Comparison of ENCODE assay signal across 10 cellular contexts in the genomic region with DNA sequence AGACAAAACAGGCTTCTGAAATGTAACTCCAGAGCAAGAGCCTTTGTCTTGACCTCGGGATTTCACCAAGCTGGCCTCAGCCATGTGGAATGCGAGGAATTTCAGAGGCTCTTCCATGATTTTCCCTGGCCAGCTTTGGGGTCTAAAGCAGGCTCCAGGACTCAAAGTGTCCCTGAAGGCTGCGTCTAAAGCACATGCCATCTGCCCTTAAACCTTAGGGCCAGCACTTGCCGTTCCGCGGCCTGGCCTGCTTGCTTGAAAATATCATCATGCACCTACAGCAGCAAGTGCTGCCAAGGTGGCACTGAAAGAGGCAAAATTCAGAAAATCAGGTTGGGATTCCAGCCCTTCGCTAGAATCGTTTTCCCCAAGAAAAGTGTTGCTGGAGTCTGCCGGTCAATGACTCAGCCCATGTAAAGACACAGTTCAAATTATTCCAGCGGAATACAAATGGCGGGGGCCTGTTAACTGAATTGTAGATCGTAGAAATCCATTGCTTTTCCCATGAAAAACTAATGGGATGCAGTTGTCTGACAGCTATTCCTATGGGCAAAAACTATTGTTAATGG.
A peak's percentile ranks its signal among the peaks of the same experiment; 100 is the strongest.
DNase-seq lines count a peak whose midpoint lies in the region; ATAC-seq and TF ChIP-seq lines count a peak whose summit lies in the region.
"Had no signal": no experiment of that assay in that cellular context is flagged by ENCODE, and none has a peak within 500 bp of the region (broad histone marks: within the 10 kb centered on the region; RNA-seq: fewer than 3 reads in every experiment).

No MANE protein-coding gene starts in this region.

- no peak overlapping the region for H3K4me3 ChIP-seq in MG63
- H3K4me3 ChIP-seq in esophagus muscularis mucosa = no peak overlapping the region
- no peak overlapping the region for H3K4me3 ChIP-seq in lower lobe of right lung
- H3K4me3 ChIP-seq in thyroid gland (replicated peaks in 1 of 3) = no peak overlapping the region

- H3K27me3 ChIP-seq in MG63 (no peaks in the 10 kb centered on the region), esophagus muscularis mucosa (no peaks in the 10 kb centered on the region), lower lobe of right lung (ENCODE audit: low read depth) (no peaks in the 10 kb centered on the region), thyroid gland (no peaks in the 10 kb centered on the region)

- H3K4me1 ChIP-seq in esophagus muscularis mucosa (peaks cover 52 to 98% (median 89%) of the 10 kb centered on the region in 4 donors), lower lobe of right lung (peaks cover 30% of the 10 kb centered on the region), thyroid gland (peaks cover under 1 to 6% of the 10 kb centered on the region in 2 donors)

- TF ChIP-seq CTCF in esophagus muscularis mucosa (IDR thresholded peaks at IDR 0.05) = no peak
- TF ChIP-seq CTCF in lower lobe of right lung (IDR thresholded peaks at IDR 0.05) = no peak
- no peak for TF ChIP-seq CTCF in thyroid gland (IDR thresholded peaks at IDR 0.05)

- TF ChIP-seq POLR2A in esophagus muscularis mucosa (IDR thresholded peaks at IDR 0.05; ENCODE audit: low read depth) (no peak), thyroid gland (IDR thresholded peaks at IDR 0.05) (no peak)

- DNase-seq in A172 (ENCODE audit: low spot score) = peak; percentile 83
- DNase-seq in MG63 = peak; percentile 59
- peak; percentile 82 for DNase-seq in esophagus muscularis mucosa (ENCODE audit: extremely low spot score)
- no peak for DNase-seq in lower lobe of right lung
- DNase-seq in NCI-H2081 treated with DMSO at 0.1 percent for 48 hours (lab: John Stamatoyannopoulos, UW) = no peak
- DNase-seq in NCI-H748 treated with DMSO at 0.1 percent for 48 hours (lab: John Stamatoyannopoulos, UW) = no peak
- DNase-seq in thyroid gland = no peak
- no peak for DNase-seq in activated naive CD8-positive, alpha-beta T cell treated with anti-CD3 and anti-CD28 coated beads for 36 hours
- DNase-seq: activated CD4-positive, alpha-beta T cell treated with anti-CD3 and anti-CD28 coated beads, Interleukin-2, amount 10 ng/mL, durations not matched to agents 7 days and 5 days; NCI-H2029 treated with DMSO at 0.1 percent for 48 hours had no signal

- peaks cover 28% of the 10 kb centered on the region for H3K36me3 ChIP-seq in MG63
- H3K36me3 ChIP-seq in esophagus muscularis mucosa = no peaks in the 10 kb centered on the region
- H3K36me3 ChIP-seq in lower lobe of right lung = no peaks in the 10 kb centered on the region
- no peaks in the 10 kb centered on the region for H3K36me3 ChIP-seq in thyroid gland

- H3K27me3 Mint-ChIP-seq in activated naive CD8-positive, alpha-beta T cell treated with anti-CD3 and anti-CD28 coated beads for 36 hours = no peaks in the 10 kb centered on the region
- H3K27me3 Mint-ChIP-seq: activated CD4-positive, alpha-beta T cell treated with anti-CD3 and anti-CD28 coated beads, Interleukin-2, amount 10 ng/mL, durations not matched to agents 7 days and 5 days had no signal

- peaks cover 2% of the 10 kb centered on the region for H3K36me3 Mint-ChIP-seq in activated naive CD8-positive, alpha-beta T cell treated with anti-CD3 and anti-CD28 coated beads for 36 hours

- H3K27ac ChIP-seq in esophagus muscularis mucosa (replicated peaks in 1 of 4) = peak overlapping the region; percentile 52 to 77 (median 68)
- H3K27ac ChIP-seq in lower lobe of right lung = no peak overlapping the region
- H3K27ac ChIP-seq in thyroid gland = no peak overlapping the region

- H3K9me3 ChIP-seq in MG63 (no peaks in the 10 kb centered on the region), esophagus muscularis mucosa (no peaks in the 10 kb centered on the region), lower lobe of right lung (no peaks in the 10 kb centered on the region), thyroid gland (no peaks in the 10 kb centered on the region)

- H3K27ac Mint-ChIP-seq in activated naive CD8-positive, alpha-beta T cell treated with anti-CD3 and anti-CD28 coated beads for 36 hours = no peak overlapping the region
- H3K27ac Mint-ChIP-seq: activated CD4-positive, alpha-beta T cell treated with anti-CD3 and anti-CD28 coated beads, Interleukin-2, amount 10 ng/mL, durations not matched to agents 7 days and 5 days had no signal

- H3K4me3 Mint-ChIP-seq in activated naive CD8-positive, alpha-beta T cell treated with anti-CD3 and anti-CD28 coated beads for 36 hours = no peak overlapping the region
- H3K4me3 Mint-ChIP-seq: activated CD4-positive, alpha-beta T cell treated with anti-CD3 and anti-CD28 coated beads, Interleukin-2, amount 10 ng/mL, durations not matched to agents 7 days and 5 days had no signal

- TF ChIP-seq EP300 in esophagus muscularis mucosa (IDR thresholded peaks at IDR 0.05) = no peak

- peak; percentile 41 to 51 for ATAC-seq in lower lobe of right lung

- H3K9me3 Mint-ChIP-seq in activated naive CD8-positive, alpha-beta T cell treated with anti-CD3 and anti-CD28 coated beads for 36 hours = no peaks in the 10 kb centered on the region

- intact Hi-C loops in esophagus muscularis mucosa (cut with DNase I) = no loop called here
- intact Hi-C loops in lower lobe of right lung (cut with DNase I) = no loop called here
- intact Hi-C loops in thyroid gland (cut with DNase I) = no loop called here

- peaks cover 6% of the 10 kb centered on the region for H3K4me1 Mint-ChIP-seq in activated naive CD8-positive, alpha-beta T cell treated with anti-CD3 and anti-CD28 coated beads for 36 hours
- H3K4me1 Mint-ChIP-seq: activated CD4-positive, alpha-beta T cell treated with anti-CD3 and anti-CD28 coated beads, Interleukin-2, amount 10 ng/mL, durations not matched to agents 7 days and 5 days had no signal

- 48% methylated on average over 12 of the region's 12 CpGs for WGBS in esophagus muscularis mucosa
- 82% methylated on average over 12 of the region's 12 CpGs for WGBS in thyroid gland, 2 donors

Comparison
In these comparisons a context has a peak if more than half of its experiments do, and no peak if none do; other contexts are left out.
1. DNase-seq: peak in A172 (single experiment), MG63 (single experiment) and esophagus muscularis mucosa (single experiment); none in lower lobe of right lung (single experiment), NCI-H2081 treated with DMSO at 0.1 percent for 48 hours (single experiment), NCI-H748 treated with DMSO at 0.1 percent for 48 hours (single experiment), thyroid gland (0 of 2) and activated naive CD8-positive, alpha-beta T cell treated with anti-CD3 and anti-CD28 coated beads for 36 hours (single experiment).
2. H3K27ac ChIP-seq: peak in esophagus muscularis mucosa (4 of 4); none in lower lobe of right lung (single experiment) and thyroid gland (0 of 3).